ENCODE assay signal across 14 cellular contexts in genomic region chr3:10375296-10376053, GRCh38. TPM values are rescaled to one million over a fixed set of nuclear protein-coding genes. Genes with fewer than 3 reads are reported as not detected.
A peak's percentile ranks its signal among the peaks of the same experiment; 100 is the strongest.
DNase-seq lines count a peak whose midpoint lies in the region; ATAC-seq and TF ChIP-seq lines count a peak whose summit lies in the region.
"Had no signal": no experiment of that assay in that cellular context is flagged by ENCODE, and none has a peak within 500 bp of the region (broad histone marks: within the 10 kb centered on the region; RNA-seq: fewer than 3 reads in every experiment).

No MANE protein-coding gene starts in this region.

- H4K91ac ChIP-seq in neuronal stem cell (ENCODE audit: low read depth, low read length, poor library complexity) = no peak overlapping the region

- no peak overlapping the region for H4K8ac ChIP-seq in neuronal stem cell (ENCODE audit: low read depth, low read length)

- no peak overlapping the region for H2BK12ac ChIP-seq in neuronal stem cell (ENCODE audit: low read length)

- H2AFZ ChIP-seq in OCI-LY7 (ENCODE audit: low read length) (no peak overlapping the region), neuronal stem cell (ENCODE audit: low read length) (no peak overlapping the region)

- CTCF ChIA-PET in OCI-LY7 (lab: Charles Lee; ENCODE audit: unreplicated experiment) = no interaction called here

- H3K4me1 ChIP-seq in BLaER1 treated with 17β-estradiol and CSF1 and Interleukin-3, amounts not matched to agents 10 nM and 100 nM = peaks cover 46 to 98% (median 82%) of the 10 kb centered on the region in 10 experiments
- H3K4me1 ChIP-seq in OCI-LY7 (ENCODE audit: insufficient read depth, low read length, poor library complexity, severe bottlenecking) = peaks cover 68% of the 10 kb centered on the region
- H3K4me1 ChIP-seq in neuronal stem cell (ENCODE audit: control insufficient read depth in 2 of 2, insufficient read depth in 1 of 2, low read depth in 1 of 2, low read length in 2 of 2) = peaks cover 0 to 3% of the 10 kb centered on the region in 2 donors
- H3K4me1 ChIP-seq: HAP-1 had no signal

- H2AK5ac ChIP-seq in neuronal stem cell (ENCODE audit: low read depth, low read length) = no peak overlapping the region

- H3K4me2 ChIP-seq in BLaER1 treated with 17β-estradiol and CSF1 and Interleukin-3, amounts not matched to agents 10 nM and 100 nM = peak overlapping the region; percentile 35 to 92 (median 84)
- H3K4me2 ChIP-seq in OCI-LY7 (ENCODE audit: low read length) (peak overlapping the region; percentile 47), neuronal stem cell (ENCODE audit: insufficient read depth, low read length, poor library complexity, severe bottlenecking) (no peak overlapping the region)
- H3K4me2 ChIP-seq: GM23338 had no signal

- intact Hi-C loops in OCI-LY7 (cut with micrococcal nuclease; ENCODE audit: unreplicated experiment) = loop anchor here (1.0 kb wide), 1 partner anchor 17 kb away; no protein-coding TSS in a partner anchor

- no peak overlapping the region for H2BK5ac ChIP-seq in neuronal stem cell (ENCODE audit: low read length)

- no TSS peak for BruUV-seq in OCI-LY7 (replicated peaks; lab: Mats Ljungman, UMichigan)

- H2BK120ac ChIP-seq in neuronal stem cell (ENCODE audit: low read depth, low read length) = no peak overlapping the region

- ATAC-seq in HG02981 (IDR thresholded peaks at IDR 0.05; ENCODE audit: unreplicated experiment) = no peak

- H3K9me3 ChIP-seq in BLaER1 treated with 17β-estradiol and CSF1 and Interleukin-3, amounts not matched to agents 10 nM and 100 nM (replicated peaks in 1 of 11) = peaks cover 0 to 12% (median 4%) of the 10 kb centered on the region in 11 experiments; a peak in 9 of 22 replicates
- H3K9me3 ChIP-seq in OCI-LY7 (ENCODE audit: low read length) (no peaks in the 10 kb centered on the region), neuronal stem cell (replicated peaks in 1 of 2; ENCODE audit: control insufficient read depth in 2 of 2, insufficient read depth in 1 of 2, low read depth in 1 of 2, low read length in 2 of 2) (peaks cover 0 to 2% of the 10 kb centered on the region in 2 donors)
- H3K9me3 ChIP-seq: HAP-1 had no signal

- no peaks in the 10 kb centered on the region; a peak in 1 of 22 replicates for H4K20me1 ChIP-seq in BLaER1 treated with 17β-estradiol and CSF1 and Interleukin-3, amounts not matched to agents 10 nM and 100 nM
- H4K20me1 ChIP-seq in OCI-LY7 (ENCODE audit: insufficient read depth, low read length) = no peaks in the 10 kb centered on the region

- H3K27me3 ChIP-seq in BLaER1 treated with 17β-estradiol and CSF1 and Interleukin-3, amounts not matched to agents 10 nM and 100 nM = no peaks in the 10 kb centered on the region; a peak in 1 of 22 replicates
- peaks cover 0 to 41% (median 0%) of the 10 kb centered on the region in 3 experiments for H3K27me3 ChIP-seq in neuronal stem cell (ENCODE audit: control insufficient read depth in 3 of 3, insufficient read depth in 3 of 3, low read depth in 1 of 3, low read length in 3 of 3)

- POLR2A ChIA-PET in OCI-LY7 (lab: Charles Lee) = interaction anchor here (0.7 to 1.0 kb wide), 3 partner anchors 8 to 14 kb away, joined by 3 to 4 read pairs (median 3); no protein-coding TSS in a partner anchor

- no peak for DNase-seq in OCI-LY7 (ENCODE audit: low spot score)
- DNase-seq in neuronal stem cell (ENCODE audit: low spot score) = no peak
- DNase-seq in putamen (ENCODE audit: low spot score) = no peak
- no peak for DNase-seq in NCI-H1694 treated with DMSO at 0.1 percent for 48 hours (lab: John Stamatoyannopoulos, UW)
- DNase-seq: CD4-positive, alpha-beta T cell; CD8-positive, alpha-beta memory T cell; DMS 273 treated with DMSO at 0.1 percent for 48 hours; DMS79; GF-D8; HFFc6 had no signal

- no peak overlapping the region for H3K23ac ChIP-seq in neuronal stem cell (ENCODE audit: low read depth, low read length, poor library complexity)

- no peak overlapping the region for H3K4ac ChIP-seq in neuronal stem cell (ENCODE audit: low read length)

- no peak overlapping the region for H3K4me3 ChIP-seq in BLaER1 treated with 17β-estradiol and CSF1 and Interleukin-3, amounts not matched to agents 10 nM and 100 nM
- no peak overlapping the region for H3K4me3 ChIP-seq in OCI-LY7 (ENCODE audit: low read depth, low read length, poor library complexity, severe bottlenecking)
- H3K4me3 ChIP-seq in neuronal stem cell (ENCODE audit: low read length in 2 of 2) = no peak overlapping the region
- H3K4me3 ChIP-seq: GM23338, HAP-1 had no signal

- no peak overlapping the region for H3K14ac ChIP-seq in neuronal stem cell (ENCODE audit: low read length)

- H3K9ac ChIP-seq in BLaER1 treated with 17β-estradiol and CSF1 and Interleukin-3, amounts not matched to agents 10 nM and 100 nM = peak overlapping the region in 3 of 11 experiments; percentile 21 to 47 (median 33); a peak in 2 of 22 replicates
- no peak overlapping the region for H3K9ac ChIP-seq in neuronal stem cell (ENCODE audit: low read depth, low read length, poor library complexity)

- peak overlapping the region; percentile 9 for H3K18ac ChIP-seq in neuronal stem cell (ENCODE audit: low read length)

- H3K27ac ChIP-seq in BLaER1 treated with 17β-estradiol and CSF1 and Interleukin-3, amounts not matched to agents 10 nM and 100 nM = peak overlapping the region in 5 of 11 experiments; percentile 44 to 67 (median 47); a peak in 7 of 22 replicates
- H3K27ac ChIP-seq in OCI-LY7 (ENCODE audit: low read depth, low read length, poor library complexity, severe bottlenecking) = peak overlapping the region; percentile 74
- no peak overlapping the region for H3K27ac ChIP-seq in neuronal stem cell (replicated peaks; ENCODE audit: low read length)

- no CpG with 5 or more reads among the region's 23 CpGs for WGBS in neuronal stem cell (ENCODE audit: extremely low coverage in 2 of 2, insufficient read length in 2 of 2, insufficient replicate concordance in 1 of 2), 2 donors

- H3K36me3 ChIP-seq in BLaER1 treated with 17β-estradiol and CSF1 and Interleukin-3, amounts not matched to agents 10 nM and 100 nM = peaks cover 0 to 11% (median 0%) of the 10 kb centered on the region in 11 experiments; a peak in 2 of 22 replicates
- H3K36me3 ChIP-seq in OCI-LY7 (ENCODE audit: insufficient read depth, low read length) (peaks cover 9% of the 10 kb centered on the region; the same call in 1 of the 2 replicates), neuronal stem cell (replicated peaks in 1 of 2; ENCODE audit: control insufficient read depth in 2 of 2, insufficient read depth in 2 of 2, low read length in 2 of 2) (no peaks in the 10 kb centered on the region)
- H3K36me3 ChIP-seq: HAP-1 had no signal

- H2BK15ac ChIP-seq in neuronal stem cell (ENCODE audit: low read length) = no peak overlapping the region

- H3K9me2 ChIP-seq in OCI-LY7 (ENCODE audit: insufficient read depth, low read length) = no peaks in the 10 kb centered on the region

- H3K79me2 ChIP-seq in OCI-LY7 (ENCODE audit: insufficient read depth, low read depth, low read length) = no peaks in the 10 kb centered on the region

- no peaks in the 10 kb centered on the region for H3K79me1 ChIP-seq in neuronal stem cell (ENCODE audit: low read depth, low read length)

- no peak for TF ChIP-seq CTCF in OCI-LY7 (conservative IDR thresholded peaks at IDR 0.05; ENCODE audit: low read length)

RNA-seq across cellular contexts. Expression of gene SEC13, which starts 54.6 kb away (rescaled TPM):
- total RNA-seq in OCI-LY7 (2014; rRNA removed; shearing (Covaris generic)) = 131 and 132 TPM in 2 replicates
- 104 and 111 TPM in 2 replicates for total RNA-seq in OCI-LY7 (2022)
- polyA plus RNA-seq in neuronal stem cell (2013, experiment 1 of 2) = 103 TPM
- 99.6 TPM for polyA plus RNA-seq in neuronal stem cell (2013, experiment 2 of 2)
